In the genomic region with DNA sequence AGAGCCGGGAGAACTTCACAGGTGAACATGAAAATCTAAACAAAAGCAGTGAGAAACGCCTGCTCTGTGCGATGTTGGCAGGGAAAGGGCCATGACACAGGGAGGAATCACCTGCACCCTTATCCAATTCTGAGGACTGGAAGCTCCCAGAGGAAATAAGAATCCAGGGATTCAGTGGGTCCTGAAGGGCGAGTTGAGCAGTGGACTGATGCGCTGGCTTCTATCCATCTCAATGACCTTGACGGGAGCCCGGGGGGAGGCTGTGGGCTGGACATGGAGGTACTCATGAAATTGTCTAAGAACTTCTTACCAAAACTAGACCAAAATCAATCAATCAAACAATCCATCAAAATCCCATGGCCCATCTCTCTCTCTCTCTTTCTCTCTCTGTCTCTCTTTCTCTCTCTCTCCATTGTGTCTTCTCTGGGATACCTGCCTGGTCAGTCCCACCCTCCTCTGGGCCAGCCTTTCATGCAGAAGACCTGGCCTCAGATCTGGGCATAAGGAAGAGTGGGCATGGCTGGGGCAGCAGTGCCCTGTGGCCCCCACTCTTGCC, we compare ENCODE assay signal across 17 cellular contexts. TPM values are rescaled to one million over a fixed set of nuclear protein-coding genes. Genes with fewer than 3 reads are reported as not detected.
"Had no signal": no experiment of that assay in that cellular context is flagged by ENCODE, and none has a peak within 500 bp of the region (broad histone marks: within the 10 kb centered on the region; RNA-seq: fewer than 3 reads in every experiment).

No MANE protein-coding gene starts in this region.

- DNase-seq: activated CD4-positive, alpha-beta T cell treated with anti-CD3 and anti-CD28 coated beads, Interleukin-2, amount 50 U/mL, for 4 hours; activated naive CD4-positive, alpha-beta T cell treated with Interleukin-2 at 50 U/mL for 16 hours; activated naive CD8-positive, alpha-beta T cell treated with anti-CD3 and anti-CD28 coated beads, Interleukin-2, amount 10 ng/mL, durations not matched to agents 7 days and 5 days; amygdala; dorsolateral prefrontal cortex; gastrocnemius medialis; heart right ventricle; natural killer cell; posterior cingulate gyrus; stimulated activated CD4-positive, alpha-beta T cell treated with anti-CD3 and anti-CD28 coated beads, Interleukin-12 subunit alpha, Interleukin-12 subunit beta, amount 100 ng/mL, for 4 hours; stimulated activated CD4-positive, alpha-beta T cell treated with anti-CD3 and anti-CD28 coated beads, Interleukin-1b, Interleukin-23, amount 100 ng/mL, for 48 hours; stimulated activated CD8-positive, alpha-beta memory T cell treated with anti-CD3 and anti-CD28 coated beads, Interleukin-4, amount 100 ng/mL, for 48 hours; stimulated activated naive CD4-positive, alpha-beta T cell; upper lobe of left lung had no signal

- H3K4me1 ChIP-seq: gastrocnemius medialis, upper lobe of left lung had no signal

- H3K9me3 ChIP-seq: gastrocnemius medialis, heart right ventricle, neutrophil, upper lobe of left lung had no signal

- H3K36me3 ChIP-seq: gastrocnemius medialis, heart right ventricle, neutrophil, upper lobe of left lung had no signal

- H3K27ac ChIP-seq: epithelial cell of prostate, gastrocnemius medialis, heart right ventricle, neutrophil, SK-N-MC, upper lobe of left lung had no signal

- ATAC-seq: gastrocnemius medialis, heart right ventricle, natural killer cell had no signal

- H3K27me3 ChIP-seq: dorsolateral prefrontal cortex, gastrocnemius medialis, upper lobe of left lung had no signal

- H3K4me3 ChIP-seq: dorsolateral prefrontal cortex, gastrocnemius medialis, heart right ventricle, SK-N-MC, upper lobe of left lung had no signal

RNA-seq across cellular contexts. Expression of a gene that starts 7.2 kb away (rescaled TPM):
- total RNA-seq: activated naive CD8-positive, alpha-beta T cell treated with anti-CD3 and anti-CD28 coated beads, Interleukin-2, amount 10 ng/mL, durations not matched to agents 7 days and 5 days; natural killer cell had no signal
